15 cellular contexts compared by ENCODE assay signal in the genomic region with DNA sequence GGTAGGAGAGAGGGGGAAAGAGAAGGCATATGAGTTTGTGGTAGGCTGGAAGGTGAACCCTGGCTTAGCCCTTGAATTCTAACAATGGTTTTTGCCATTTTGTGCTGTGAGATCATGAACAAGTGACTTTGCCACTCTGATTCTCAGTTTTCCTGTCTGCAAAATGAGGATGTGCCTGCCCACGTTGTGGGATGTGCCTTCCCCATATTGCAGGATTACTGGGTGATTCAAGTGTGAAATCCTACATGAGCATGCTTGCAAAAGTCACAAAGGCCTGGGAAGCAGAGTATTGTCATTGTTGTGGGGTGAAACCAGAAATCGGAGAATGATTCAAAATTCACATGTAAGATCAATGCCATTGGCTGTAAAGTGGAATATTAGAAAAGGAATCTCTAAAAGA. TPM values are rescaled to one million over a fixed set of nuclear protein-coding genes. Genes with fewer than 3 reads are reported as not detected.
DNase-seq lines count a peak whose midpoint lies in the region; ATAC-seq and TF ChIP-seq lines count a peak whose summit lies in the region.
"Had no signal": no experiment of that assay in that cellular context is flagged by ENCODE, and none has a peak within 500 bp of the region (broad histone marks: within the 10 kb centered on the region; RNA-seq: fewer than 3 reads in every experiment).

No MANE protein-coding gene starts in this region.

- H3K27me3 ChIP-seq in lower lobe of right lung (ENCODE audit: low read depth) = no peaks in the 10 kb centered on the region
- no peaks in the 10 kb centered on the region for H3K27me3 ChIP-seq in CD4-positive, alpha-beta memory T cell (ENCODE audit: insufficient read depth, low read length)
- H3K27me3 ChIP-seq: BE2C had no signal

- TF ChIP-seq CTCF in CD14-positive monocyte (IDR thresholded peaks at IDR 0.05) = no peak
- no peak for TF ChIP-seq CTCF in lower lobe of right lung (IDR thresholded peaks at IDR 0.05)

- POLR2A ChIA-PET in CD4-positive, alpha-beta memory T cell (lab: Charles Lee; ENCODE audit: partially characterized antibody) = no interaction called here

- H3K27me3 Mint-ChIP-seq in CD14-positive monocyte (ENCODE audit: low read depth in 3 of 3) = peaks cover 0 to 7% (median 1%) of the 10 kb centered on the region in 3 donors
- no peaks in the 10 kb centered on the region for H3K27me3 Mint-ChIP-seq in stimulated activated naive B cell treated with anti-CD40 and anti-IgM and Interleukin-4, amounts not matched to agents 10 μg/mL and 1 μg/mL and 100 μg/mL, for 72 hours
- H3K27me3 Mint-ChIP-seq in CD4-positive, alpha-beta memory T cell = peaks cover 15 to 16% of the 10 kb centered on the region in 2 donors

- H3K27ac ChIP-seq in lower lobe of right lung = peak overlapping the region; percentile 78
- no peak overlapping the region for H3K27ac ChIP-seq in CD4-positive, alpha-beta memory T cell (ENCODE audit: low read depth, low read length)

- no peak overlapping the region for H3K4me3 ChIP-seq in lower lobe of right lung
- H3K4me3 ChIP-seq in CD4-positive, alpha-beta memory T cell (ENCODE audit: low read length in 2 of 2) = no peak overlapping the region
- H3K4me3 ChIP-seq: K562 had no signal

- no peaks in the 10 kb centered on the region for H3K36me3 ChIP-seq in lower lobe of right lung
- H3K36me3 ChIP-seq in CD4-positive, alpha-beta memory T cell (ENCODE audit: insufficient read depth, low read length) = no peaks in the 10 kb centered on the region
- H3K36me3 ChIP-seq: BE2C had no signal

- DNase-seq in CD14-positive monocyte (ENCODE audit: low spot score) = no peak
- peak; percentile 57 for DNase-seq in MV-4-11 (lab: John Stamatoyannopoulos, UW)
- no peak for DNase-seq in lower lobe of right lung
- DNase-seq in stimulated activated naive B cell treated with anti-CD40 and anti-IgM and Interleukin-4, amounts not matched to agents 10 μg/mL and 1 μg/mL and 100 μg/mL, for 72 hours = no peak
- DNase-seq in DMS 273 treated with DMSO at 0.1 percent for 48 hours (lab: John Stamatoyannopoulos, UW) = no peak
- DNase-seq in CD4-positive, alpha-beta memory T cell = no peak
- DNase-seq in NCI-H526 treated with DMSO at 0.1 percent for 48 hours (lab: John Stamatoyannopoulos, UW) = no peak
- DNase-seq: BE2C, DMS53, NCI-H187 treated with DMSO at 0.1 percent for 48 hours, NCI-H2171, NCI-H82, SIG-M5 had no signal

- H3K4me1 ChIP-seq in lower lobe of right lung = peaks cover 31% of the 10 kb centered on the region
- peaks cover 2% of the 10 kb centered on the region for H3K4me1 ChIP-seq in CD4-positive, alpha-beta memory T cell (ENCODE audit: insufficient read depth, low read length)
- H3K4me1 ChIP-seq: BE2C had no signal

- H3K9me3 ChIP-seq in lower lobe of right lung = no peaks in the 10 kb centered on the region
- no peaks in the 10 kb centered on the region for H3K9me3 ChIP-seq in CD4-positive, alpha-beta memory T cell (ENCODE audit: control insufficient read depth in 1 of 2, low read length in 2 of 2)
- H3K9me3 ChIP-seq: BE2C had no signal

- peak; percentile 55 to 69 for ATAC-seq in lower lobe of right lung
- no peak for ATAC-seq in stimulated activated naive B cell treated with anti-CD40 and anti-IgM and Interleukin-4, amounts not matched to agents 10 μg/mL and 1 μg/mL and 100 μg/mL, for 72 hours (replicated peaks)
- ATAC-seq: K562 had no signal

- peak overlapping the region; percentile 82 to 96 (median 91) for H3K27ac Mint-ChIP-seq in CD14-positive monocyte
- H3K27ac Mint-ChIP-seq in stimulated activated naive B cell treated with anti-CD40 and anti-IgM and Interleukin-4, amounts not matched to agents 10 μg/mL and 1 μg/mL and 100 μg/mL, for 72 hours = peak overlapping the region; percentile 10
- no peak overlapping the region for H3K27ac Mint-ChIP-seq in CD4-positive, alpha-beta memory T cell

- H3K9me3 Mint-ChIP-seq in CD14-positive monocyte = peaks cover 0 to 2% (median 0%) of the 10 kb centered on the region in 7 donors
- no peaks in the 10 kb centered on the region for H3K9me3 Mint-ChIP-seq in stimulated activated naive B cell treated with anti-CD40 and anti-IgM and Interleukin-4, amounts not matched to agents 10 μg/mL and 1 μg/mL and 100 μg/mL, for 72 hours
- peaks cover 0 to 3% (median 0%) of the 10 kb centered on the region in 8 donors for H3K9me3 Mint-ChIP-seq in CD4-positive, alpha-beta memory T cell

- peaks cover 92% of the 10 kb centered on the region for H3K4me1 Mint-ChIP-seq in CD14-positive monocyte
- peaks cover 36 to 54% of the 10 kb centered on the region in 2 donors for H3K4me1 Mint-ChIP-seq in stimulated activated naive B cell treated with anti-CD40 and anti-IgM and Interleukin-4, amounts not matched to agents 10 μg/mL and 1 μg/mL and 100 μg/mL, for 72 hours
- peaks cover 2 to 6% (median 3%) of the 10 kb centered on the region in 4 donors for H3K4me1 Mint-ChIP-seq in CD4-positive, alpha-beta memory T cell

- no peaks in the 10 kb centered on the region for H3K36me3 Mint-ChIP-seq in CD14-positive monocyte
- peaks cover 0 to 3% of the 10 kb centered on the region in 2 donors for H3K36me3 Mint-ChIP-seq in stimulated activated naive B cell treated with anti-CD40 and anti-IgM and Interleukin-4, amounts not matched to agents 10 μg/mL and 1 μg/mL and 100 μg/mL, for 72 hours
- peaks cover 0 to 4% of the 10 kb centered on the region in 2 donors for H3K36me3 Mint-ChIP-seq in CD4-positive, alpha-beta memory T cell

- intact Hi-C loops in CD14-positive monocyte (cut with micrococcal nuclease) = loop anchor here in 1 of 2 donors (2.0 kb wide), 1 partner anchor 34 kb away; no protein-coding TSS in a partner anchor
- intact Hi-C loops in lower lobe of right lung (cut with DNase I) = no loop called here
- intact Hi-C loops in CD4-positive, alpha-beta memory T cell (cut with micrococcal nuclease) = no loop called here

- H3K4me3 Mint-ChIP-seq in CD14-positive monocyte = peak overlapping the region; percentile 17 to 84
- peak overlapping the region; percentile 39 to 52 for H3K4me3 Mint-ChIP-seq in stimulated activated naive B cell treated with anti-CD40 and anti-IgM and Interleukin-4, amounts not matched to agents 10 μg/mL and 1 μg/mL and 100 μg/mL, for 72 hours
- no peak overlapping the region for H3K4me3 Mint-ChIP-seq in CD4-positive, alpha-beta memory T cell

- CTCF ChIA-PET in CD4-positive, alpha-beta memory T cell (lab: Charles Lee; ENCODE audit: partially characterized antibody) = no interaction called here

RNA-seq across cellular contexts. Expression of a gene that starts 28.6 kb away (rescaled TPM):
- under 1 TPM; 0.06 to 0.17 TPM for polyA plus RNA-seq in CD14-positive monocyte
- total RNA-seq in lower lobe of right lung = 0.24 TPM
- total RNA-seq in CD4-positive, alpha-beta memory T cell = not detected
- polyA plus RNA-seq in CD4-positive, alpha-beta memory T cell = under 1 TPM in 1 of 2 donors, not detected in 1; 0.18 TPM
- total RNA-seq: NCI-H460 had no signal

RNA-seq across cellular contexts. Expression of a gene that starts 29.8 kb away (rescaled TPM):
- 10 to 100 TPM; 15.6 to 22.1 TPM for polyA plus RNA-seq in CD14-positive monocyte
- total RNA-seq in lower lobe of right lung = 119 TPM
- total RNA-seq in CD4-positive, alpha-beta memory T cell = 1 to 10 TPM; 1.5 to 1.6 TPM
- 1 to 10 TPM in 1 of 2 donors, under 1 TPM in 1; 0.08 to 1.6 TPM for polyA plus RNA-seq in CD4-positive, alpha-beta memory T cell
- total RNA-seq: NCI-H460 had no signal

Comparison
In these comparisons a context has a peak if more than half of its experiments do, and no peak if none do; other contexts are left out.
1. H3K27ac Mint-ChIP-seq: peak in CD14-positive monocyte (7 of 7) and stimulated activated naive B cell treated with anti-CD40 and anti-IgM and Interleukin-4, amounts not matched to agents 10 μg/mL and 1 μg/mL and 100 μg/mL, for 72 hours (single experiment); none in CD4-positive, alpha-beta memory T cell (0 of 7).
2. H3K4me3 Mint-ChIP-seq: peak in CD14-positive monocyte (2 of 2) and stimulated activated naive B cell treated with anti-CD40 and anti-IgM and Interleukin-4, amounts not matched to agents 10 μg/mL and 1 μg/mL and 100 μg/mL, for 72 hours (2 of 2); none in CD4-positive, alpha-beta memory T cell (0 of 8).
3. ATAC-seq: peak in lower lobe of right lung (2 of 2); none in stimulated activated naive B cell treated with anti-CD40 and anti-IgM and Interleukin-4, amounts not matched to agents 10 μg/mL and 1 μg/mL and 100 μg/mL, for 72 hours (0 of 2).
4. RNA of a gene that starts 29.8 kb away (total RNA-seq): 119 TPM in lower lobe of right lung (single experiment); 1.5 to 1.6 TPM in CD4-positive, alpha-beta memory T cell; every median in the first group is over 10 times any median in the second.